Comparison of ENCODE assay signal across 16 cellular contexts in genomic region chr11:122874991-122875390, GRCh38. TPM values are rescaled to one million over a fixed set of nuclear protein-coding genes. Genes with fewer than 3 reads are reported as not detected.
A peak's percentile ranks its signal among the peaks of the same experiment; 100 is the strongest.
DNase-seq lines count a peak whose midpoint lies in the region; ATAC-seq and TF ChIP-seq lines count a peak whose summit lies in the region.
"Had no signal": no experiment of that assay in that cellular context is flagged by ENCODE, and none has a peak within 500 bp of the region (broad histone marks: within the 10 kb centered on the region; RNA-seq: fewer than 3 reads in every experiment).

No MANE protein-coding gene starts in this region.

- intact Hi-C loops in activated B cell treated with CpG ODN at 0.5 μM for 24 hours (cut with micrococcal nuclease) (no loop called here), left ventricle myocardium superior (cut with micrococcal nuclease) (no loop called here)

- in situ Hi-C loops in GM13977 (cut with MboI; ENCODE audit: low pct_unique_long_range_greater_than_20kb, low sequenced_read_pairs, unreplicated experiment): no loop called here

- no peaks in the 10 kb centered on the region for H3K36me3 Mint-ChIP-seq in activated B cell treated with CpG ODN at 0.5 μM for 24 hours (ENCODE audit: low read depth)

- POLR2A ChIA-PET in activated B cell treated with CpG ODN at 0.5 μM for 24 hours (lab: Charles Lee): no interaction called here

- ATAC-seq in GM21367 (IDR thresholded peaks at IDR 0.05; ENCODE audit: unreplicated experiment) (peak; percentile 76), HG03060 (IDR thresholded peaks at IDR 0.05; ENCODE audit: low read depth, unreplicated experiment) (peak; percentile 92), activated B cell treated with CpG ODN at 0.5 μM for 24 hours (ENCODE audit: low read depth) (peak; percentile 71), left ventricle myocardium superior (no peak)

- DNase-seq in GM13977 (ENCODE audit: low spot score): peak; percentile 38
- DNase-seq in activated B cell treated with CpG ODN at 0.5 μM for 24 hours: no peak
- no peak for DNase-seq in activated CD4-positive, CD25-positive, alpha-beta regulatory T cell (lab: John Stamatoyannopoulos, UW)
- no peak for DNase-seq in left ventricle myocardium superior
- no peak for DNase-seq in occipital lobe (lab: John Stamatoyannopoulos, UW)
- DNase-seq in AG20443 (ENCODE audit: low spot score): no peak
- DNase-seq: activated CD4-positive, alpha-beta T cell treated with anti-CD3 and anti-CD28 coated beads for 48 hours; activated naive CD4-positive, alpha-beta T cell treated with anti-CD3 and anti-CD28 coated beads for 36 hours; cortex of kidney; IMR-90; MV-4-11; NCI-H2081; NCI-H69; stimulated activated CD4-positive, alpha-beta T cell treated with anti-CD3 and anti-CD28 coated beads, Interleukin-2, amount 100 ng/mL, for 24 hours had no signal

- H3K27me3 Mint-ChIP-seq in activated B cell treated with CpG ODN at 0.5 μM for 24 hours: peaks cover 12% of the 10 kb centered on the region

- peaks cover 4% of the 10 kb centered on the region for H3K4me1 Mint-ChIP-seq in activated B cell treated with CpG ODN at 0.5 μM for 24 hours

- no peak overlapping the region for H3K27ac Mint-ChIP-seq in activated B cell treated with CpG ODN at 0.5 μM for 24 hours
- H3K27ac Mint-ChIP-seq: activated naive CD4-positive, alpha-beta T cell treated with anti-CD3 and anti-CD28 coated beads for 36 hours had no signal

- H3K4me3 Mint-ChIP-seq in activated B cell treated with CpG ODN at 0.5 μM for 24 hours: no peak overlapping the region
- H3K4me3 Mint-ChIP-seq: activated naive CD4-positive, alpha-beta T cell treated with anti-CD3 and anti-CD28 coated beads for 36 hours had no signal

- no peaks in the 10 kb centered on the region for H3K9me3 Mint-ChIP-seq in activated B cell treated with CpG ODN at 0.5 μM for 24 hours
- H3K9me3 Mint-ChIP-seq: activated naive CD4-positive, alpha-beta T cell treated with anti-CD3 and anti-CD28 coated beads for 36 hours had no signal

- CTCF ChIA-PET in activated B cell treated with CpG ODN at 0.5 μM for 24 hours (lab: Charles Lee): interaction anchor here (1.3 kb wide), 1 partner anchor 179 kb away, joined by 3 read pairs; no protein-coding TSS in a partner anchor

- TF ChIP-seq CTCF in GM13977 (IDR thresholded peaks at IDR 0.05; ENCODE audit: extremely low read depth, insufficient read depth, missing control alignments): no peak
- TF ChIP-seq CTCF in activated B cell treated with CpG ODN at 0.5 μM for 24 hours (IDR thresholded peaks at IDR 0.05): no peak

RNA-seq across cellular contexts. Expression of gene JHY, which starts 7.6 kb away (rescaled TPM):
- total RNA-seq in activated B cell treated with CpG ODN at 0.5 μM for 24 hours (2.0 and 2.2 TPM in 2 replicates), left ventricle myocardium superior (1.8 TPM), occipital lobe (6.2 TPM)

RNA-seq across cellular contexts. Expression of gene CRTAM, which starts 36.7 kb away (rescaled TPM):
- total RNA-seq in activated B cell treated with CpG ODN at 0.5 μM for 24 hours (not detected in 2 replicates), left ventricle myocardium superior (not detected), occipital lobe (0.47 TPM)
- total RNA-seq: IMR-90 had no signal
